ENCODE assay signal across 24 cellular contexts in genomic region chr17:34451313-34451712, GRCh38.
"Had no signal": no experiment of that assay in that cellular context is flagged by ENCODE, and none has a peak within 500 bp of the region (broad histone marks: within the 10 kb centered on the region; RNA-seq: fewer than 3 reads in every experiment).

No MANE protein-coding gene starts in this region.

- DNase-seq: activated CD4-positive, alpha-beta memory T cell treated with anti-CD3 and anti-CD28 coated beads, Interleukin-2, amount 10 ng/mL, durations not matched to agents 7 days and 5 days; activated CD4-positive, alpha-beta T cell treated with anti-CD3 and anti-CD28 coated beads, Interleukin-2, amount 10 ng/mL, durations not matched to agents 24 days and 14 days; activated CD8-positive, alpha-beta memory T cell treated with anti-CD3 and anti-CD28 coated beads, Interleukin-2, amount 10 ng/mL, durations not matched to agents 7 days and 5 days; activated gamma-delta T cell; aorta; endodermal cell; esophagus squamous epithelium; kidney glomerular epithelial cell; left lung; mammary epithelial cell; natural killer cell; retina; spleen; stimulated activated CD4-positive, alpha-beta T cell treated with anti-CD3 and anti-CD28 coated beads, Interleukin-4, amount 100 ng/mL, for 1 hour; stimulated activated naive CD4-positive, alpha-beta T cell; testis; trophoblast cell had no signal

- H3K27ac ChIP-seq: coronary artery, esophagus squamous epithelium, left lung, spleen, testis, VCaP had no signal

- H3K4me1 ChIP-seq: esophagus squamous epithelium, left lung, spleen, testis had no signal

- H3K27ac Mint-ChIP-seq: activated CD4-positive, alpha-beta memory T cell treated with anti-CD3 and anti-CD28 coated beads, Interleukin-2, amount 10 ng/mL, durations not matched to agents 7 days and 5 days; activated CD4-positive, alpha-beta T cell treated with anti-CD3 and anti-CD28 coated beads, Interleukin-2, amount 10 ng/mL, durations not matched to agents 24 days and 14 days; activated CD8-positive, alpha-beta memory T cell treated with anti-CD3 and anti-CD28 coated beads, Interleukin-2, amount 10 ng/mL, durations not matched to agents 7 days and 5 days; activated naive CD4-positive, alpha-beta T cell treated with anti-CD3 and anti-CD28 coated beads, Interleukin-2, amount 50 U/mL, for 24 hours; activated T-helper 1 cell treated with anti-CD3 and anti-CD28 coated beads, Interleukin-12 subunit alpha, Interleukin-12 subunit beta, Interleukin-2, Interleukin-4 antibody, amounts not matched to agents 30 ng/mL and 10 ng/mL and 1 ng/mL, durations not matched to agents 14 hours and 24 hours and 36 hours; endodermal cell; mesothelial cell of epicardium; natural killer cell; progenitor cell of endocrine pancreas had no signal

- ATAC-seq: activated CD4-positive, CD25-positive, alpha-beta regulatory T cell treated with anti-CD3 and anti-CD28 coated beads, Interleukin-2, amount 50 U/mL, for 24 hours; activated CD8-positive, alpha-beta memory T cell treated with anti-CD3 and anti-CD28 coated beads, Interleukin-2, amount 10 ng/mL, durations not matched to agents 7 days and 5 days; left lung; natural killer cell had no signal

- H3K4me1 Mint-ChIP-seq: activated CD4-positive, alpha-beta memory T cell treated with anti-CD3 and anti-CD28 coated beads, Interleukin-2, amount 10 ng/mL, durations not matched to agents 7 days and 5 days; activated CD4-positive, alpha-beta T cell treated with anti-CD3 and anti-CD28 coated beads, Interleukin-2, amount 10 ng/mL, durations not matched to agents 24 days and 14 days; activated CD8-positive, alpha-beta memory T cell treated with anti-CD3 and anti-CD28 coated beads, Interleukin-2, amount 10 ng/mL, durations not matched to agents 7 days and 5 days; activated naive CD4-positive, alpha-beta T cell treated with anti-CD3 and anti-CD28 coated beads, Interleukin-2, amount 50 U/mL, for 24 hours; endodermal cell; mesothelial cell of epicardium; natural killer cell had no signal

- H3K4me3 ChIP-seq: coronary artery, esophagus squamous epithelium, left lung, spleen, testis had no signal

- H3K9me3 ChIP-seq: esophagus squamous epithelium, left lung, spleen, testis had no signal

- H3K4me3 Mint-ChIP-seq: activated CD4-positive, alpha-beta memory T cell treated with anti-CD3 and anti-CD28 coated beads, Interleukin-2, amount 10 ng/mL, durations not matched to agents 7 days and 5 days; activated CD4-positive, alpha-beta T cell treated with anti-CD3 and anti-CD28 coated beads, Interleukin-2, amount 10 ng/mL, durations not matched to agents 24 days and 14 days; activated CD8-positive, alpha-beta memory T cell treated with anti-CD3 and anti-CD28 coated beads, Interleukin-2, amount 10 ng/mL, durations not matched to agents 7 days and 5 days; activated naive CD4-positive, alpha-beta T cell treated with anti-CD3 and anti-CD28 coated beads, Interleukin-2, amount 50 U/mL, for 24 hours; activated T-helper 1 cell treated with anti-CD3 and anti-CD28 coated beads, Interleukin-12 subunit alpha, Interleukin-12 subunit beta, Interleukin-2, Interleukin-4 antibody, amounts not matched to agents 30 ng/mL and 10 ng/mL and 1 ng/mL, durations not matched to agents 14 hours and 24 hours and 36 hours; endodermal cell; mesothelial cell of epicardium; natural killer cell had no signal

- H3K27me3 ChIP-seq: testis had no signal

- H3K9me3 Mint-ChIP-seq: activated CD4-positive, alpha-beta memory T cell treated with anti-CD3 and anti-CD28 coated beads, Interleukin-2, amount 10 ng/mL, durations not matched to agents 7 days and 5 days; activated CD4-positive, alpha-beta T cell treated with anti-CD3 and anti-CD28 coated beads, Interleukin-2, amount 10 ng/mL, durations not matched to agents 24 days and 14 days; activated naive CD4-positive, alpha-beta T cell treated with anti-CD3 and anti-CD28 coated beads, Interleukin-2, amount 50 U/mL, for 24 hours; activated T-helper 1 cell treated with anti-CD3 and anti-CD28 coated beads, Interleukin-12 subunit alpha, Interleukin-12 subunit beta, Interleukin-2, Interleukin-4 antibody, amounts not matched to agents 30 ng/mL and 10 ng/mL and 1 ng/mL, durations not matched to agents 14 hours and 24 hours and 36 hours; endodermal cell; mesothelial cell of epicardium; natural killer cell had no signal

- H3K36me3 Mint-ChIP-seq: activated CD8-positive, alpha-beta memory T cell treated with anti-CD3 and anti-CD28 coated beads, Interleukin-2, amount 10 ng/mL, durations not matched to agents 7 days and 5 days; activated naive CD4-positive, alpha-beta T cell treated with anti-CD3 and anti-CD28 coated beads, Interleukin-2, amount 50 U/mL, for 24 hours; mesothelial cell of epicardium; natural killer cell had no signal

- H3K36me3 ChIP-seq: esophagus squamous epithelium, left lung, spleen had no signal
